Comparison of ENCODE assay signal across 1 cellular context in the genomic region with DNA sequence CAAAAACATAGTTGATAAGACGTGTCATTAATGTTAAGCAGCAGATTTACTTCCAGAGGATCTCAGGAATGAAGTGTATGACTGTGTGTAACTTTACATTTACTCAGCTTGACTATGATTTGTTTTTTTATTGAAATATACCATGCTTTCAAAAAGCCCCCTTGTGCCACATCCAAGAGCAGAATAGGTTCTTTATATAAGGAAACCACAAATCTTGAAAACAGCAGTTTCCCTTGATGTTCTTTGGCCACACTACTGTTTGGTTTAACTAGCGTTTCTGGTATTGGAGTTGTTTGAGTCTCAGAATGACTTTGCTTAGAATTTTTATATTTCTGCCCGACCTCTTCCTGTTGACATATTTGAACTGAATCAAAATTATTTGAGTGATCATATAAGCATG.
TF ChIP-seq lines count a peak whose summit lies in the region.

No MANE protein-coding gene starts in this region.

TF ChIP-seq in GM12878, 131 proteins besides CTCF, POLR2A, EP300 and RAD21 (continued from another document):
- TF ChIP-seq ESRRA (IDR thresholded peaks at IDR 0.05; ENCODE audit: low read length) (no peak), IRF5 (IDR thresholded peaks at IDR 0.05; ENCODE audit: borderline replicate concordance) (no peak), TARDBP (IDR thresholded peaks at IDR 0.05; ENCODE audit: borderline replicate concordance) (no peak)
- TF ChIP-seq, protein P1, sequence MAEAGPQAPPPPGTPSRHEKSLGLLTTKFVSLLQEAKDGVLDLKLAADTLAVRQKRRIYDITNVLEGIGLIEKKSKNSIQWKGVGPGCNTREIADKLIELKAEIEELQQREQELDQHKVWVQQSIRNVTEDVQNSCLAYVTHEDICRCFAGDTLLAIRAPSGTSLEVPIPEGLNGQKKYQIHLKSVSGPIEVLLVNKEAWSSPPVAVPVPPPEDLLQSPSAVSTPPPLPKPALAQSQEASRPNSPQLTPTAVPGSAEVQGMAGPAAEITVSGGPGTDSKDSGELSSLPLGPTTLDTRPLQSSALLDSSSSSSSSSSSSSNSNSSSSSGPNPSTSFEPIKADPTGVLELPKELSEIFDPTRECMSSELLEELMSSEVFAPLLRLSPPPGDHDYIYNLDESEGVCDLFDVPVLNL (IDR thresholded peaks at IDR 0.05; ENCODE audit: low read depth, low read length): no peak
